In genomic region chr1:232517204-232517603, GRCh38 we compare ENCODE assay signal across 28 cellular contexts.
"Had no signal": no experiment of that assay in that cellular context is flagged by ENCODE, and none has a peak within 500 bp of the region (broad histone marks: within the 10 kb centered on the region; RNA-seq: fewer than 3 reads in every experiment).

No MANE protein-coding gene starts in this region.

- H3K36me3 ChIP-seq: thoracic aorta, upper lobe of right lung, uterus, vagina had no signal

- DNase-seq: stimulated activated CD4-positive, alpha-beta T cell treated with anti-CD3 and anti-CD28 coated beads, Interleukin-2, amount 100 ng/mL, for 48 hours; stimulated activated CD4-positive, alpha-beta T cell treated with anti-CD3 and anti-CD28 coated beads, Interleukin-4, amount 100 ng/mL, for 1 hour; stimulated activated CD4-positive, alpha-beta T cell treated with anti-CD3 and anti-CD28 coated beads, Interleukin-4, amount 100 ng/mL, for 24 hours; stimulated activated CD4-positive, alpha-beta T cell treated with anti-CD3 and anti-CD28 coated beads, Interleukin-4, amount 100 ng/mL, for 4 hours; stimulated activated CD8-positive, alpha-beta memory T cell treated with anti-CD3 and anti-CD28 coated beads, Interleukin-4, amount 100 ng/mL, for 48 hours; stimulated activated naive B cell treated with anti-CD40 and anti-IgM and Interleukin-4, amounts not matched to agents 10 μg/mL and 1 μg/mL and 100 μg/mL, for 72 hours; stimulated activated naive CD4-positive, alpha-beta T cell; stimulated activated naive CD4-positive, alpha-beta T cell treated with Interleukin-2 at 50 U/mL for 16 hours; stimulated activated naive CD8-positive, alpha-beta T cell treated with anti-CD3 and anti-CD28 coated beads, Interleukin-15, amount 100 ng/mL, for 72 hours; stimulated activated naive CD8-positive, alpha-beta T cell treated with anti-CD3 and anti-CD28 coated beads, Interleukin-15, Interleukin-2, amounts not matched to agents 100 U/mL and 50 U/mL, for 24 hours; stomach; substantia nigra; testis; thyroid gland; tibial artery; transverse colon; trophoblast cell; upper lobe of left lung; upper lobe of right lung; uterus had no signal

- H3K27ac Mint-ChIP-seq: stimulated activated effector memory CD8-positive, alpha-beta T cell treated with anti-CD3 and anti-CD28 coated beads, Interleukin-12 subunit alpha, Interleukin-12 subunit beta, amount 100 ng/mL, for 72 hours; stimulated activated memory B cell treated with anti-CD40 and anti-IgM and Interleukin-4, amounts not matched to agents 10 μg/mL and 1 μg/mL and 100 μg/mL, for 72 hours; stimulated activated naive B cell treated with anti-CD40 and anti-IgM and Interleukin-4, amounts not matched to agents 10 μg/mL and 1 μg/mL and 100 μg/mL, for 72 hours; stimulated activated naive CD8-positive, alpha-beta T cell treated with anti-CD3 and anti-CD28 coated beads, Interleukin-15, amount 100 ng/mL, for 72 hours; stimulated activated naive CD8-positive, alpha-beta T cell treated with anti-CD3 and anti-CD28 coated beads, Interleukin-15, Interleukin-2, amounts not matched to agents 100 ng/mL and 50 ng/mL, for 24 hours; type B pancreatic cell had no signal

- H3K36me3 Mint-ChIP-seq: stimulated activated effector memory CD8-positive, alpha-beta T cell treated with anti-CD3 and anti-CD28 coated beads, Interleukin-12 subunit alpha, Interleukin-12 subunit beta, amount 100 ng/mL, for 72 hours; stimulated activated memory B cell treated with anti-CD40 and anti-IgM and Interleukin-4, amounts not matched to agents 10 μg/mL and 1 μg/mL and 100 μg/mL, for 72 hours; stimulated activated naive B cell treated with anti-CD40 and anti-IgM and Interleukin-4, amounts not matched to agents 10 μg/mL and 1 μg/mL and 100 μg/mL, for 72 hours had no signal

- H3K4me3 ChIP-seq: stomach, suprapubic skin, testis, thoracic aorta, thyroid gland, tibial artery, tibial nerve, transverse colon, upper lobe of left lung, upper lobe of right lung, uterus, vagina had no signal

- H3K27me3 ChIP-seq: stomach, suprapubic skin, testis, thyroid gland, tibial artery, tibial nerve, transverse colon, upper lobe of left lung, upper lobe of right lung, uterus, vagina had no signal

- H3K27me3 Mint-ChIP-seq: stimulated activated memory B cell treated with anti-CD40 and anti-IgM and Interleukin-4, amounts not matched to agents 10 μg/mL and 1 μg/mL and 100 μg/mL, for 72 hours; type B pancreatic cell had no signal

- H3K9me3 Mint-ChIP-seq: stimulated activated effector memory CD8-positive, alpha-beta T cell treated with anti-CD3 and anti-CD28 coated beads, Interleukin-12 subunit alpha, Interleukin-12 subunit beta, amount 100 ng/mL, for 72 hours; stimulated activated naive B cell treated with anti-CD40 and anti-IgM and Interleukin-4, amounts not matched to agents 10 μg/mL and 1 μg/mL and 100 μg/mL, for 72 hours; stimulated activated naive CD8-positive, alpha-beta T cell treated with anti-CD3 and anti-CD28 coated beads, Interleukin-15, amount 100 ng/mL, for 72 hours; stimulated activated naive CD8-positive, alpha-beta T cell treated with anti-CD3 and anti-CD28 coated beads, Interleukin-15, Interleukin-2, amounts not matched to agents 100 ng/mL and 50 ng/mL, for 24 hours; type B pancreatic cell had no signal

- ATAC-seq: stimulated activated effector memory CD8-positive, alpha-beta T cell treated with anti-CD3 and anti-CD28 coated beads, Interleukin-12 subunit alpha, Interleukin-12 subunit beta, amount 100 ng/mL, for 72 hours; stimulated activated memory B cell treated with anti-CD40 and anti-IgM and Interleukin-4, amounts not matched to agents 10 μg/mL and 1 μg/mL and 100 μg/mL, for 72 hours; stimulated activated naive B cell treated with anti-CD40 and anti-IgM and Interleukin-4, amounts not matched to agents 10 μg/mL and 1 μg/mL and 100 μg/mL, for 72 hours; stimulated activated naive CD8-positive, alpha-beta T cell treated with anti-CD3 and anti-CD28 coated beads, Interleukin-15, amount 100 ng/mL, for 72 hours; stimulated activated naive CD8-positive, alpha-beta T cell treated with anti-CD3 and anti-CD28 coated beads, Interleukin-15, Interleukin-2, amounts not matched to agents 100 U/mL and 50 U/mL, for 24 hours; upper lobe of right lung had no signal

- H3K4me3 Mint-ChIP-seq: stimulated activated effector memory CD8-positive, alpha-beta T cell treated with anti-CD3 and anti-CD28 coated beads, Interleukin-12 subunit alpha, Interleukin-12 subunit beta, amount 100 ng/mL, for 72 hours; stimulated activated memory B cell treated with anti-CD40 and anti-IgM and Interleukin-4, amounts not matched to agents 10 μg/mL and 1 μg/mL and 100 μg/mL, for 72 hours; stimulated activated naive B cell treated with anti-CD40 and anti-IgM and Interleukin-4, amounts not matched to agents 10 μg/mL and 1 μg/mL and 100 μg/mL, for 72 hours; stimulated activated naive CD8-positive, alpha-beta T cell treated with anti-CD3 and anti-CD28 coated beads, Interleukin-15, amount 100 ng/mL, for 72 hours; stimulated activated naive CD8-positive, alpha-beta T cell treated with anti-CD3 and anti-CD28 coated beads, Interleukin-15, Interleukin-2, amounts not matched to agents 100 ng/mL and 50 ng/mL, for 24 hours; type B pancreatic cell had no signal

- H3K4me1 ChIP-seq: testis, tibial artery, uterus had no signal

- H3K4me1 Mint-ChIP-seq: stimulated activated memory B cell treated with anti-CD40 and anti-IgM and Interleukin-4, amounts not matched to agents 10 μg/mL and 1 μg/mL and 100 μg/mL, for 72 hours; stimulated activated naive B cell treated with anti-CD40 and anti-IgM and Interleukin-4, amounts not matched to agents 10 μg/mL and 1 μg/mL and 100 μg/mL, for 72 hours; stimulated activated naive CD8-positive, alpha-beta T cell treated with anti-CD3 and anti-CD28 coated beads, Interleukin-15, amount 100 ng/mL, for 72 hours had no signal

- H3K27ac ChIP-seq: stomach, suprapubic skin, testis, thoracic aorta, thyroid gland, tibial artery, tibial nerve, transverse colon, upper lobe of left lung, upper lobe of right lung, uterus, vagina had no signal
